22 cellular contexts compared by ENCODE assay signal in the genomic region with DNA sequence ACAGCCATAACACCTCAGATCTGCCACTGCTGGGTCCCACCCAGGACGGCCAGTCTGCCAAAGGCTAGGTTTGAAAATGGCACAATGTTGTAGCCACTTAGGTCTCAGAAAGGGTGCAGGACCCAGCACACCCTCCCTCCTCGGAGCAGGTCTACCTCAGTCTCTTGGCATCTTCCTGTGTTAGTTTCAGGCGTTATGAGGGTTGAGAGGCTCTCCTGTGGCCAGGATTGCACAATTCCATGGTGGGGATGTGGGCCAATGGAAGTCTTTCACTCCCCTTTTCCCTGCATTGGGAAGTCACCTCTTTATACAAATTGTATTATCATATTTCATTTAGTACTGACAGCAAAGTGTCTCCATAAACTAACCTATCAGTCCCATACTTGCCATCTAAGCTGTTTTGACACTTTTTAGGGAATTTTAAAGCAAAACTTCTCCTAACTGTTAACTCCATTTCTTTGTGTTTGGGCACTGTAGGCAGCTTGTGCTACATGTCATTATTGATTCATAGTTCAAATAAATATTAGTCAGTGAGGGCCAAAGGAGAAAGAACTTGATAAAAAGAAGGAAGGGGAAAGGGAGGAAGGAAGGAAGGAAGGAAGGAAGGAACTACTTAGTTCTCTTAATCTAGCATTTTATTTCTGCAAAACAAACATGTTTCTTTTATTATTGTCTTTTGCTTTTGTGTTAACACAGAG.
"Had no signal": no experiment of that assay in that cellular context is flagged by ENCODE, and none has a peak within 500 bp of the region (broad histone marks: within the 10 kb centered on the region; RNA-seq: fewer than 3 reads in every experiment).

No MANE protein-coding gene starts in this region.

- DNase-seq: cerebellar nuclear complex; effector memory CD8-positive, alpha-beta T cell; esophagus squamous epithelium; foreskin fibroblast; head of caudate nucleus; hippocampal formation; left colon; natural killer cell; sigmoid colon; stimulated activated naive CD4-positive, alpha-beta T cell; stomach; substantia nigra; transverse colon had no signal

- H3K27ac ChIP-seq: epithelial cell of prostate, esophagus squamous epithelium, parathyroid adenoma, prostate gland, sigmoid colon, skin epidermis, stomach, thoracic aorta, transverse colon had no signal

- H3K4me1 Mint-ChIP-seq: memory B cell, mesothelial cell of epicardium, natural killer cell, neural crest cell had no signal

- H2AFZ ChIP-seq: parathyroid adenoma had no signal

- H3K27me3 Mint-ChIP-seq: dendritic cell treated with granulocyte-macrophage colony-stimulating factor and Interleukin-4, amounts not matched to agents 40 ng/mL and 50 ng/mL, for 4 days had no signal

- H3K9me3 ChIP-seq: prostate gland, sigmoid colon had no signal

- H3K79me2 ChIP-seq: parathyroid adenoma had no signal

- H3K4me3 ChIP-seq: esophagus squamous epithelium, prostate gland, sigmoid colon, skin epidermis, stomach, thoracic aorta, transverse colon had no signal

- ATAC-seq: effector memory CD8-positive, alpha-beta T cell; natural killer cell had no signal

- H3K4me3 Mint-ChIP-seq: dendritic cell treated with granulocyte-macrophage colony-stimulating factor and Interleukin-4, amounts not matched to agents 40 ng/mL and 50 ng/mL, for 4 days; effector memory CD8-positive, alpha-beta T cell; memory B cell; mesothelial cell of epicardium; natural killer cell; neural crest cell had no signal

- H3K36me3 ChIP-seq: esophagus squamous epithelium, prostate gland, sigmoid colon, stomach, thoracic aorta, transverse colon had no signal

- H3K4me1 ChIP-seq: esophagus squamous epithelium, parathyroid adenoma, prostate gland, sigmoid colon had no signal

- H3K27me3 ChIP-seq: esophagus squamous epithelium, sigmoid colon, stomach, transverse colon had no signal

- H3K9ac ChIP-seq: parathyroid adenoma had no signal

- H3K27ac Mint-ChIP-seq: dendritic cell treated with granulocyte-macrophage colony-stimulating factor and Interleukin-4, amounts not matched to agents 40 ng/mL and 50 ng/mL, for 4 days; effector memory CD8-positive, alpha-beta T cell; memory B cell; mesothelial cell of epicardium; natural killer cell had no signal
